In the genomic region with DNA sequence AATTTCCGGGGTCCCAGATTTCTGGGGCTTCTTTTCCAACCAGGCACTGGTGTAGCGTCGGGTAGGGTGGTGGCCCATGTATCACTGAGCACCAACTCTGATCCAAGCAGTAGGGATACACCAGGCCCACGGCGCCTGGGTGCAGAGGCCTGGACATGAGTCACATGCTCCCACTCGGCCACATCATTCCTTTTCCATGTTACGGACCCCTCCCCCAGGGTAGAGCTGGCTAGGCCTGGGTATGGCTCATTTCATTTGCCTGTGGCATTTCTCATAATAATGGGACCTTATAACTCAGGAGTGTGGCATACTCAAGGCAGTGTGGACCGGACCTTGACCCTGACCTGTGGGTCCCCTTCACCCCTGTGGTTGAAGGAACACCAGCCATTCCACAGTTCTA, we compare ENCODE assay signal across 19 cellular contexts. TPM values are rescaled to one million over a fixed set of nuclear protein-coding genes. Genes with fewer than 3 reads are reported as not detected.
DNase-seq lines count a peak whose midpoint lies in the region; ATAC-seq and TF ChIP-seq lines count a peak whose summit lies in the region.
"Had no signal": no experiment of that assay in that cellular context is flagged by ENCODE, and none has a peak within 500 bp of the region (broad histone marks: within the 10 kb centered on the region; RNA-seq: fewer than 3 reads in every experiment).

No MANE protein-coding gene starts in this region.

- H3K4me2 ChIP-seq in osteoblast (ENCODE audit: insufficient read depth, low read length), result no peak overlapping the region
- H3K4me2 ChIP-seq: GM23338 had no signal

- H3K27me3 Mint-ChIP-seq in osteocyte (ENCODE audit: unreplicated experiment), result peaks cover 20% of the 10 kb centered on the region

- no peaks in the 10 kb centered on the region for H3K9me3 ChIP-seq in osteoblast (ENCODE audit: low read depth, low read length)
- H3K9me3 ChIP-seq: Peyer's patch, SJCRH30 had no signal

- H3K4me1 Mint-ChIP-seq in osteocyte (ENCODE audit: unreplicated experiment), result no peaks in the 10 kb centered on the region
- H3K4me1 Mint-ChIP-seq: CD4-positive, CD25-positive, alpha-beta regulatory T cell had no signal

- H3K4me3 ChIP-seq in osteoblast (ENCODE audit: insufficient read depth, low read length), result no peak overlapping the region
- H3K4me3 ChIP-seq: GM23338, Peyer's patch, SJCRH30 had no signal

- H3K36me3 Mint-ChIP-seq in osteocyte (ENCODE audit: unreplicated experiment), result no peaks in the 10 kb centered on the region
- H3K36me3 Mint-ChIP-seq: CD4-positive, CD25-positive, alpha-beta regulatory T cell had no signal

- H3K4me1 ChIP-seq in osteoblast (ENCODE audit: insufficient read depth, low read length), result no peaks in the 10 kb centered on the region
- H3K4me1 ChIP-seq: Peyer's patch, SJCRH30 had no signal

- H3K27me3 ChIP-seq in osteoblast (ENCODE audit: insufficient read depth, low read length), result no peaks in the 10 kb centered on the region
- H3K27me3 ChIP-seq: Peyer's patch had no signal

- no peaks in the 10 kb centered on the region for H4K20me1 ChIP-seq in osteoblast (ENCODE audit: insufficient read depth, low read length)

- DNase-seq in ELR (ENCODE audit: low read depth), result peak; percentile 58
- DNase-seq in RPMI7951 (ENCODE audit: low read depth), result peak; percentile 34
- DNase-seq in left ventricle myocardium superior, result peak; percentile 27
- DNase-seq in osteoblast (ENCODE audit: insufficient read length, low spot score, missing footprints), result peak; percentile 50
- no peak for DNase-seq in hippocampal formation (lab: John Stamatoyannopoulos, UW)
- DNase-seq in osteocyte (ENCODE audit: extremely low spot score, unreplicated experiment), result no peak
- DNase-seq in cerebellum (ENCODE audit: low spot score), result no peak
- DNase-seq: ACHN; Calu3; CD4-positive, CD25-positive, alpha-beta regulatory T cell; KG1; NCI-H1092 treated with DMSO at 0.1 percent for 48 hours; NCI-H1694; NCI-H446; NCI-H748 treated with DMSO at 0.1 percent for 48 hours; Peyer's patch; SJCRH30 had no signal

- no peak for TF ChIP-seq CTCF in osteoblast (IDR thresholded peaks at IDR 0.05; ENCODE audit: extremely low read depth, low read depth, low read length)
- no peak for TF ChIP-seq CTCF in osteocyte (IDR thresholded peaks at IDR 0.05)

- no peaks in the 10 kb centered on the region for H3K36me3 ChIP-seq in osteoblast (ENCODE audit: insufficient read depth, low read length)
- H3K36me3 ChIP-seq: Peyer's patch, SJCRH30 had no signal

- intact Hi-C loops in left ventricle myocardium superior (cut with micrococcal nuclease), result no loop called here

- H3K27ac ChIP-seq in osteoblast (ENCODE audit: low read depth, low read length), result no peak overlapping the region
- H3K27ac ChIP-seq: Peyer's patch, SJCRH30 had no signal

- ATAC-seq in left ventricle myocardium superior, result peak; percentile 13
- ATAC-seq: GM23338 had no signal

- no peak overlapping the region for H2AFZ ChIP-seq in osteoblast (ENCODE audit: low read length)
- H2AFZ ChIP-seq: GM23338 had no signal

- H3K79me2 ChIP-seq in osteoblast (ENCODE audit: insufficient read depth, low read length), result no peaks in the 10 kb centered on the region

- H3K9me3 Mint-ChIP-seq in osteocyte (ENCODE audit: unreplicated experiment), result no peaks in the 10 kb centered on the region
- H3K9me3 Mint-ChIP-seq: GM23338 had no signal

- no peak overlapping the region for H3K27ac Mint-ChIP-seq in osteocyte (ENCODE audit: unreplicated experiment)
- H3K27ac Mint-ChIP-seq: GM23338 had no signal

- no peak overlapping the region for H3K4me3 Mint-ChIP-seq in osteocyte (ENCODE audit: unreplicated experiment)
- H3K4me3 Mint-ChIP-seq: CD4-positive, CD25-positive, alpha-beta regulatory T cell; GM23338 had no signal

RNA-seq across cellular contexts. Expression of a gene that starts 18.0 kb away (rescaled TPM):
- total RNA-seq in RPMI7951 (2014; rRNA removed; shearing (Covaris generic)), result 2.5 and 3.0 TPM in 2 replicates
- 580 TPM for total RNA-seq in left ventricle myocardium superior
- 6.5 and 8.0 TPM in 2 replicates for total RNA-seq in osteoblast
- 10.5 and 13.1 TPM in 2 replicates for total RNA-seq in osteocyte
- total RNA-seq in cerebellum, result 280 TPM
- total RNA-seq: MCF 10A had no signal

RNA-seq across cellular contexts. Expression of a gene that starts 33.4 kb away (rescaled TPM):
- total RNA-seq in RPMI7951 (2014; rRNA removed; shearing (Covaris generic)), result 7.7 and 9.1 TPM in 2 replicates
- 15.3 TPM for total RNA-seq in left ventricle myocardium superior
- 12.3 and 17.7 TPM in 2 replicates for total RNA-seq in osteoblast
- 17.3 and 19.9 TPM in 2 replicates for total RNA-seq in osteocyte
- 32.0 TPM for total RNA-seq in cerebellum

Comparison
In these comparisons a context has a peak if more than half of its experiments do, and no peak if none do; other contexts are left out.
1. DNase-seq: peak in ELR (single experiment), RPMI7951 (single experiment), left ventricle myocardium superior (single experiment) and osteoblast (single experiment); none in hippocampal formation (0 of 2), osteocyte (single experiment) and cerebellum (single experiment).
2. RNA of a gene that starts 18.0 kb away (total RNA-seq): 580 TPM in left ventricle myocardium superior (single experiment) and 280 TPM in cerebellum (single experiment); 10.5 to 13.1 TPM in osteocyte, 6.5 to 8.0 TPM in osteoblast and 2.5 to 3.0 TPM in RPMI7951; every median in the first group is over 10 times any median in the second.